Comparison of ENCODE assay signal across 23 cellular contexts in genomic region chr10:93849605-93850004, GRCh38. TPM values are rescaled to one million over a fixed set of nuclear protein-coding genes. Genes with fewer than 3 reads are reported as not detected.
DNase-seq lines count a peak whose midpoint lies in the region; ATAC-seq and TF ChIP-seq lines count a peak whose summit lies in the region.
"Had no signal": no experiment of that assay in that cellular context is flagged by ENCODE, and none has a peak within 500 bp of the region (broad histone marks: within the 10 kb centered on the region; RNA-seq: fewer than 3 reads in every experiment).

No MANE protein-coding gene starts in this region.

- peaks cover 86% of the 10 kb centered on the region for H3K27me3 ChIP-seq in HUES64 (ENCODE audit: insufficient read depth, low read length)
- no peaks in the 10 kb centered on the region for H3K27me3 ChIP-seq in lower lobe of right lung (ENCODE audit: low read depth)
- H3K27me3 ChIP-seq: neutrophil, uterus had no signal

- peaks cover 15% of the 10 kb centered on the region; the same call in 1 of the 2 replicates for H3K4me1 ChIP-seq in HUES64 (ENCODE audit: insufficient read depth, low read length)
- H3K4me1 ChIP-seq in lower lobe of right lung: no peaks in the 10 kb centered on the region
- H3K4me1 ChIP-seq: psoas muscle, uterus had no signal

- H3K36me3 Mint-ChIP-seq in WTC11: peaks cover 50% of the 10 kb centered on the region
- H3K36me3 Mint-ChIP-seq: activated naive CD4-positive, alpha-beta T cell treated with anti-CD3 and anti-CD28 coated beads, Interleukin-2, amount 50 U/mL, for 24 hours had no signal

- peaks cover 45% of the 10 kb centered on the region for H3K9me3 Mint-ChIP-seq in WTC11
- H3K9me3 Mint-ChIP-seq: activated naive CD4-positive, alpha-beta T cell treated with anti-CD3 and anti-CD28 coated beads, Interleukin-2, amount 50 U/mL, for 24 hours had no signal

- no peak overlapping the region for H3K9ac ChIP-seq in HUES64 (ENCODE audit: low read depth, low read length)

- peaks cover 33% of the 10 kb centered on the region for H3K4me1 Mint-ChIP-seq in WTC11
- H3K4me1 Mint-ChIP-seq: activated CD4-positive, alpha-beta T cell treated with anti-CD3 and anti-CD28 coated beads for 36 hours; activated naive CD4-positive, alpha-beta T cell treated with anti-CD3 and anti-CD28 coated beads, Interleukin-2, amount 50 U/mL, for 24 hours had no signal

- no peak overlapping the region for H3K4me3 ChIP-seq in HUES64 (ENCODE audit: low read length)
- H3K4me3 ChIP-seq in lower lobe of right lung: no peak overlapping the region
- H3K4me3 ChIP-seq: psoas muscle, uterus had no signal

- intact Hi-C loops in lower lobe of right lung (cut with DNase I): no loop called here

- H3K36me3 ChIP-seq in HUES64 (ENCODE audit: insufficient read depth, low read length): no peaks in the 10 kb centered on the region
- H3K36me3 ChIP-seq in lower lobe of right lung: no peaks in the 10 kb centered on the region
- H3K36me3 ChIP-seq: neutrophil, uterus had no signal

- no peak overlapping the region for H3K27ac Mint-ChIP-seq in WTC11
- H3K27ac Mint-ChIP-seq: activated CD4-positive, alpha-beta T cell treated with anti-CD3 and anti-CD28 coated beads for 36 hours; activated naive CD4-positive, alpha-beta T cell treated with anti-CD3 and anti-CD28 coated beads, Interleukin-2, amount 50 U/mL, for 24 hours had no signal

- peak overlapping the region; percentile 15; the same call in 1 of the 2 replicates for H3K4me3 Mint-ChIP-seq in WTC11
- H3K4me3 Mint-ChIP-seq: activated CD4-positive, alpha-beta T cell treated with anti-CD3 and anti-CD28 coated beads for 36 hours; activated naive CD4-positive, alpha-beta T cell treated with anti-CD3 and anti-CD28 coated beads, Interleukin-2, amount 50 U/mL, for 24 hours had no signal

- TF ChIP-seq CTCF in WTC11 (IDR thresholded peaks at IDR 0.05): no peak
- no peak for TF ChIP-seq CTCF in lower lobe of right lung (IDR thresholded peaks at IDR 0.05)

- H3K27me3 Mint-ChIP-seq in WTC11 (ENCODE audit: low read depth): peaks cover 100% of the 10 kb centered on the region
- H3K27me3 Mint-ChIP-seq: activated CD4-positive, alpha-beta T cell treated with anti-CD3 and anti-CD28 coated beads for 36 hours had no signal

- CTCF ChIA-PET in WTC11 (lab: Charles Lee): interaction anchor here (1.1 kb wide), 1 partner anchor 104 kb away, joined by 3 read pairs; no protein-coding TSS in a partner anchor

- H3K27ac ChIP-seq in HUES64 (ENCODE audit: low read depth, low read length): peak overlapping the region; percentile 5; the same call in 1 of the 2 replicates
- H3K27ac ChIP-seq in lower lobe of right lung: peak overlapping the region; percentile 16
- H3K27ac ChIP-seq: neutrophil, psoas muscle, uterus had no signal

- ATAC-seq in WTC11 (peak; percentile 84), lower lobe of right lung (no peak)
- ATAC-seq: activated CD4-positive, alpha-beta T cell treated with anti-CD3 and anti-CD28 coated beads for 36 hours; HepG2; psoas muscle had no signal

- DNase-seq in DMS79 treated with DMSO at 0.1 percent for 48 hours (lab: John Stamatoyannopoulos, UW) (peak; percentile 70), WTC11 (ENCODE audit: low spot score) (peak; percentile 18), lower lobe of right lung (no peak), RPMI8226 (no peak), pons (ENCODE audit: low spot score) (no peak), A172 (ENCODE audit: low spot score) (no peak), CD1c-positive myeloid dendritic cell (ENCODE audit: extremely low spot score) (no peak)
- DNase-seq: activated CD4-positive, alpha-beta T cell treated with anti-CD3 and anti-CD28 coated beads for 36 hours; anterior cingulate cortex; C1 segment of cervical spinal cord; dermis blood vessel endothelial cell; GF-D8; head of caudate nucleus; NCI-H1092; psoas muscle; stimulated activated CD4-positive, alpha-beta T cell treated with anti-CD3 and anti-CD28 coated beads, Interleukin-1b, Interleukin-23, amount 100 ng/mL, for 48 hours; substantia nigra; T-helper 1 cell; uterus had no signal

- POLR2A ChIA-PET in WTC11 (lab: Charles Lee): no interaction called here

- H3K9me3 ChIP-seq in HUES64 (ENCODE audit: insufficient read depth, low read depth, low read length) (peaks cover 12% of the 10 kb centered on the region), lower lobe of right lung (no peaks in the 10 kb centered on the region)
- H3K9me3 ChIP-seq: neutrophil, psoas muscle, uterus had no signal

- WGBS in HUES64: 25% methylated on average over 4 of the region's 4 CpGs

TF ChIP-seq in WTC11, 78 proteins besides CTCF, POLR2A, EP300 and RAD21 (continues in another document):
- TF ChIP-seq PRDM15 (CRISPR knock-in tag; IDR thresholded peaks at IDR 0.05): no peak
- no peak for TF ChIP-seq USF1 (CRISPR knock-in tag; IDR thresholded peaks at IDR 0.05)
- TF ChIP-seq ETV6 (CRISPR knock-in tag; IDR thresholded peaks at IDR 0.05): no peak
- TF ChIP-seq ZNF232 (CRISPR knock-in tag; IDR thresholded peaks at IDR 0.05): no peak
- TF ChIP-seq ZMAT4 (CRISPR knock-in tag; IDR thresholded peaks at IDR 0.05): 0 out of 2 replicates have a peak, but pooled peaks have one; percentile 67
- no peak for TF ChIP-seq AFF4 (CRISPR knock-in tag; IDR thresholded peaks at IDR 0.05; ENCODE audit: borderline replicate concordance)
- TF ChIP-seq ZNF317 (CRISPR knock-in tag; IDR thresholded peaks at IDR 0.05; ENCODE audit: borderline replicate concordance, low read depth): no peak

RNA-seq across cellular contexts. Expression of gene SLC35G1, which starts 44.2 kb away (rescaled TPM):
- polyA plus RNA-seq in HUES64 (2013, experiment 1 of 2): 7.3 TPM
- polyA plus RNA-seq in HUES64 (2013, experiment 2 of 2): 7.5 TPM
- total RNA-seq in WTC11 (2021): 5.1 to 6.6 TPM (median 5.3 TPM) in 3 replicates
- 3.6 TPM for total RNA-seq in lower lobe of right lung
- total RNA-seq in A172 (2014; rRNA removed; shearing (Covaris generic)): 5.3 and 6.0 TPM in 2 replicates

Comparison
In these comparisons a context has a peak if more than half of its experiments do, and no peak if none do; other contexts are left out.
1. DNase-seq: peak in DMS79 treated with DMSO at 0.1 percent for 48 hours (single experiment) and WTC11 (single experiment); none in lower lobe of right lung (single experiment), RPMI8226 (single experiment), pons (single experiment), A172 (single experiment) and CD1c-positive myeloid dendritic cell (single experiment).